In the genomic region with DNA sequence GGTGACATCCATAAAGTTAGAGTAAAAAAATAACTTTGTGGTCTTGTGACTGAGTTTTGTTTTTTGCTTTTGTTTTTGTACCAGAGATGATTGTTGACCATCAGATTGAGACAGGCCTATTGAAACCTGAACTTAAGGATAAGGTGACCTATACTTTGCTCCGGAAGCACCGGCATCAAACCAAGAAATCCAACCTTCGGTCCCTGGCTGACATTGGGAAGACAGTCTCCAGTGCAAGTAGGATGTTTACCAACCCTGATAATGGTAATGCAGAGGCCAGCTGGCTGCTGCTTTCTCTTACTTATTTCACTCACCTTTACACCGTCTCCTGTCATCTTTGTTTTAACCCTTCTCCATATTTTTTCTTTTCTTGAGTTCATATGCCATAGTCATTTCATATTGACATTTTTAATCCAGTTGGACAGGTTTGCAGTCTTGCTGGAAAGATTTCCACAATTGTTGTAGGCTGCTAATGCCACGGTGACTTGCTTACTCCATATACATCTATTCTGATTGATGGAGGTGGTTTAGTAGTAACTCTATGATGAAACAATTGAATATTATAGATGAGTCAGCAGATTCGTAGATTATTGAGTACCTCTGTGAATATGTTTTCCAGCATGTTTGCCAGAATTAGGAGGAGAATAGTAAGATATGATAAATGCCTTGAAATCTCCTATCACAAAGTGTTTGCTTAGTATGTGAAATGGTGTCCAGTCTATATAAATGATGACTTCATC, we compare ENCODE assay signal across 27 cellular contexts. TPM values are rescaled to one million over a fixed set of nuclear protein-coding genes. Genes with fewer than 3 reads are reported as not detected.
"Had no signal": no experiment of that assay in that cellular context is flagged by ENCODE, and none has a peak within 500 bp of the region (broad histone marks: within the 10 kb centered on the region; RNA-seq: fewer than 3 reads in every experiment).

No MANE protein-coding gene starts in this region.

- H3K4me1 ChIP-seq: gastrocnemius medialis, left lung, lower lobe of right lung, pancreas, prostate gland, tibial nerve, upper lobe of right lung, uterus had no signal

- H3K9me3 ChIP-seq: gastrocnemius medialis, left lung, lower lobe of right lung, neutrophil, pancreas, prostate gland, thoracic aorta, tibial nerve, upper lobe of right lung, uterus had no signal

- H3K9me3 Mint-ChIP-seq: effector memory CD8-positive, alpha-beta T cell; memory B cell; naive B cell; natural killer cell treated with Interleukin-12 subunit alpha and Interleukin-12 subunit beta and Interleukin-15 and Interleukin-18, amount 100 ng/mL, for 72 hours; neural crest cell; stimulated activated naive B cell treated with anti-CD40 and anti-IgM and Interleukin-4, amounts not matched to agents 10 μg/mL and 1 μg/mL and 100 μg/mL, for 72 hours; stimulated activated naive CD8-positive, alpha-beta T cell treated with anti-CD3 and anti-CD28 coated beads, Interleukin-15, Interleukin-2, amounts not matched to agents 100 ng/mL and 50 ng/mL, for 24 hours had no signal

- H3K4me3 ChIP-seq: gastrocnemius medialis, left lung, lower lobe of right lung, pancreas, prostate gland, thoracic aorta, tibial nerve, upper lobe of right lung, uterus had no signal

- H3K4me1 Mint-ChIP-seq: memory B cell; naive B cell; neural crest cell; stimulated activated naive B cell treated with anti-CD40 and anti-IgM and Interleukin-4, amounts not matched to agents 10 μg/mL and 1 μg/mL and 100 μg/mL, for 72 hours had no signal

- H3K27ac ChIP-seq: gastrocnemius medialis, left lung, lower lobe of right lung, neutrophil, pancreas, prostate gland, thoracic aorta, tibial nerve, upper lobe of right lung, uterus had no signal

- DNase-seq: cerebellar nuclear complex; cortex of kidney; effector memory CD8-positive, alpha-beta T cell; foreskin fibroblast; gastrocnemius medialis; head of caudate nucleus; kidney; left lung; lower lobe of right lung; naive B cell; pancreas; right cardiac atrium; small intestine; stimulated activated CD4-positive, alpha-beta T cell treated with anti-CD3 and anti-CD28 coated beads, Interleukin-15, amount 100 ng/mL, for 24 hours; stimulated activated CD4-positive, alpha-beta T cell treated with anti-CD3 and anti-CD28 coated beads, Interleukin-2, amount 100 ng/mL, for 48 hours; stimulated activated naive B cell treated with anti-CD40 and anti-IgM and Interleukin-4, amounts not matched to agents 10 μg/mL and 1 μg/mL and 100 μg/mL, for 72 hours; upper lobe of right lung; uterus had no signal

- H3K36me3 ChIP-seq: gastrocnemius medialis, left lung, lower lobe of right lung, neutrophil, prostate gland, thoracic aorta, tibial nerve, upper lobe of right lung, uterus had no signal

- H3K4me3 Mint-ChIP-seq: effector memory CD8-positive, alpha-beta T cell; memory B cell; naive B cell; natural killer cell treated with Interleukin-12 subunit alpha and Interleukin-12 subunit beta and Interleukin-15 and Interleukin-18, amount 100 ng/mL, for 72 hours; neural crest cell; stimulated activated naive B cell treated with anti-CD40 and anti-IgM and Interleukin-4, amounts not matched to agents 10 μg/mL and 1 μg/mL and 100 μg/mL, for 72 hours; stimulated activated naive CD8-positive, alpha-beta T cell treated with anti-CD3 and anti-CD28 coated beads, Interleukin-15, Interleukin-2, amounts not matched to agents 100 ng/mL and 50 ng/mL, for 24 hours had no signal

- H3K27me3 ChIP-seq: gastrocnemius medialis, left lung, neutrophil, pancreas, tibial nerve, upper lobe of right lung, uterus had no signal

- FAIRE-seq: pancreas, small intestine had no signal

- H3K36me3 Mint-ChIP-seq: memory B cell; naive B cell; natural killer cell treated with Interleukin-12 subunit alpha and Interleukin-12 subunit beta and Interleukin-15 and Interleukin-18, amount 100 ng/mL, for 72 hours; stimulated activated naive B cell treated with anti-CD40 and anti-IgM and Interleukin-4, amounts not matched to agents 10 μg/mL and 1 μg/mL and 100 μg/mL, for 72 hours had no signal

- H3K27ac Mint-ChIP-seq: effector memory CD8-positive, alpha-beta T cell; memory B cell; naive B cell; natural killer cell treated with Interleukin-12 subunit alpha and Interleukin-12 subunit beta and Interleukin-15 and Interleukin-18, amount 100 ng/mL, for 72 hours; stimulated activated naive B cell treated with anti-CD40 and anti-IgM and Interleukin-4, amounts not matched to agents 10 μg/mL and 1 μg/mL and 100 μg/mL, for 72 hours; stimulated activated naive CD8-positive, alpha-beta T cell treated with anti-CD3 and anti-CD28 coated beads, Interleukin-15, Interleukin-2, amounts not matched to agents 100 ng/mL and 50 ng/mL, for 24 hours had no signal

- H3K27me3 Mint-ChIP-seq: effector memory CD8-positive, alpha-beta T cell; natural killer cell treated with Interleukin-12 subunit alpha and Interleukin-12 subunit beta and Interleukin-15 and Interleukin-18, amount 100 ng/mL, for 72 hours; stimulated activated naive CD8-positive, alpha-beta T cell treated with anti-CD3 and anti-CD28 coated beads, Interleukin-15, Interleukin-2, amounts not matched to agents 100 ng/mL and 50 ng/mL, for 24 hours had no signal

RNA-seq across cellular contexts. Expression of a gene that starts 18.3 kb away (rescaled TPM):
- total RNA-seq: dermis microvascular lymphatic vessel endothelial cell had no signal
